Comparison of ENCODE assay signal across 28 cellular contexts in genomic region chr9:138074516-138074915, GRCh38.
DNase-seq lines count a peak whose midpoint lies in the region; ATAC-seq and TF ChIP-seq lines count a peak whose summit lies in the region.
"Had no signal": no experiment of that assay in that cellular context is flagged by ENCODE, and none has a peak within 500 bp of the region (broad histone marks: within the 10 kb centered on the region; RNA-seq: fewer than 3 reads in every experiment).

No MANE protein-coding gene starts in this region.

- POLR2A ChIA-PET in OCI-LY7 (lab: Charles Lee) = no interaction called here

- CTCF ChIA-PET in OCI-LY7 (lab: Charles Lee; ENCODE audit: unreplicated experiment) = no interaction called here

- no peaks in the 10 kb centered on the region for H3K9me2 ChIP-seq in OCI-LY7 (ENCODE audit: insufficient read depth, low read length)

- H3K4me3 ChIP-seq in OCI-LY7 (ENCODE audit: low read depth, low read length, poor library complexity, severe bottlenecking) = no peak overlapping the region
- H3K4me3 ChIP-seq: ascending aorta, BLaER1, colonic mucosa, ovary, thoracic aorta had no signal

- no peak overlapping the region for H3K4me2 ChIP-seq in OCI-LY7 (ENCODE audit: low read length)
- H3K4me2 ChIP-seq: BLaER1 had no signal

- H3K4me1 ChIP-seq in OCI-LY7 (ENCODE audit: insufficient read depth, low read length, poor library complexity, severe bottlenecking) = no peaks in the 10 kb centered on the region
- H3K4me1 ChIP-seq: ascending aorta, BLaER1, colonic mucosa had no signal

- H3K36me3 ChIP-seq in OCI-LY7 (ENCODE audit: insufficient read depth, low read length) = no peaks in the 10 kb centered on the region
- H3K36me3 ChIP-seq: ascending aorta, BLaER1, colonic mucosa, ovary, thoracic aorta had no signal

- no peak for TF ChIP-seq CTCF in OCI-LY7 (conservative IDR thresholded peaks at IDR 0.05; ENCODE audit: low read length)

- peak; percentile 1 for DNase-seq in 8988T
- DNase-seq in D341Med (ENCODE audit: low spot score) = peak; percentile 34
- peak; percentile 32 for DNase-seq in ecto neural progenitor cell (ENCODE audit: low spot score)
- peak; percentile 52 for DNase-seq in sciatic nerve (ENCODE audit: low spot score)
- DNase-seq in stimulated activated CD4-positive, alpha-beta T cell treated with anti-CD3 and anti-CD28 coated beads, Interleukin-1b, Interleukin-23, amount 100 ng/mL, for 48 hours = no peak
- DNase-seq in KBM-7 = no peak
- no peak for DNase-seq in OCI-LY7 (ENCODE audit: low spot score)
- DNase-seq: activated CD4-positive, alpha-beta T cell treated with anti-CD3 and anti-CD28 coated beads for 48 hours; activated gamma-delta T cell treated with Interleukin-2 at 50 U/mL for 16 hours; activated naive CD8-positive, alpha-beta T cell treated with anti-CD3 and anti-CD28 coated beads, Interleukin-2, amount 10 ng/mL, durations not matched to agents 7 days and 5 days; activated T-cell treated with anti-CD3 and anti-CD28 coated beads, Interleukin-2, amount 50 U/mL, for 1 hour; colonic mucosa; DMS53; Kasumi-1; kidney glomerular epithelial cell; mammary epithelial cell; NCI-H146; NCI-H2107; nephron progenitor cell; ovary; small intestine; stimulated activated naive CD4-positive, alpha-beta T cell treated with Interleukin-2 at 50 U/mL for 16 hours; T1000 had no signal

- no TSS peak for BruUV-seq in OCI-LY7 (replicated peaks; lab: Mats Ljungman, UMichigan)

- intact Hi-C loops in sciatic nerve (cut with DNase I) (no loop called here), OCI-LY7 (cut with micrococcal nuclease; ENCODE audit: unreplicated experiment) (no loop called here)

- no peaks in the 10 kb centered on the region for H4K20me1 ChIP-seq in OCI-LY7 (ENCODE audit: insufficient read depth, low read length)
- H4K20me1 ChIP-seq: BLaER1 had no signal

- ATAC-seq in sciatic nerve = no peak
- ATAC-seq: HCT116 had no signal

- no peak overlapping the region for H3K27ac ChIP-seq in OCI-LY7 (ENCODE audit: low read depth, low read length, poor library complexity, severe bottlenecking)
- H3K27ac ChIP-seq: ascending aorta, BLaER1, colonic mucosa, ovary, thoracic aorta, VCaP had no signal

- H2AFZ ChIP-seq in OCI-LY7 (ENCODE audit: low read length) = no peak overlapping the region

- H3K79me2 ChIP-seq in OCI-LY7 (ENCODE audit: insufficient read depth, low read depth, low read length) = no peaks in the 10 kb centered on the region

- no peaks in the 10 kb centered on the region for H3K9me3 ChIP-seq in OCI-LY7 (ENCODE audit: low read length)
- H3K9me3 ChIP-seq: ascending aorta, BLaER1, colonic mucosa, ovary, thoracic aorta had no signal

- in situ Hi-C loops in KBM-7 (cut with MboI; ENCODE audit: low pct_unique_long_range_greater_than_20kb, low sequenced_read_pairs) = no loop called here

Comparison
In these comparisons a context has a peak if more than half of its experiments do, and no peak if none do; other contexts are left out.
1. DNase-seq: peak in 8988T (single experiment), D341Med (single experiment), ecto neural progenitor cell (single experiment) and sciatic nerve (single experiment); none in stimulated activated CD4-positive, alpha-beta T cell treated with anti-CD3 and anti-CD28 coated beads, Interleukin-1b, Interleukin-23, amount 100 ng/mL, for 48 hours (single experiment), KBM-7 (single experiment) and OCI-LY7 (single experiment).